Comparison of ENCODE assay signal across 14 cellular contexts in genomic region chr20:50415031-50415515, GRCh38.
DNase-seq lines count a peak whose midpoint lies in the region; ATAC-seq, FAIRE-seq and TF ChIP-seq lines count a peak whose summit lies in the region.
"Had no signal": no experiment of that assay in that cellular context is flagged by ENCODE, and none has a peak within 500 bp of the region (broad histone marks: within the 10 kb centered on the region; RNA-seq: fewer than 3 reads in every experiment).

No MANE protein-coding gene starts in this region.

- H3K27me3 ChIP-seq in K562 (ENCODE audit: control insufficient read depth in 2 of 2, insufficient read depth in 2 of 2, low read length in 2 of 2) (peaks cover 2 to 7% of the 10 kb centered on the region in 2 experiments; a peak in 2 of 5 replicates), skeletal muscle satellite cell (ENCODE audit: control insufficient read depth, insufficient read depth, low read length) (no peaks in the 10 kb centered on the region)
- H3K27me3 ChIP-seq: BLaER1 had no signal

- H3K9me3 ChIP-seq in K562 (replicated peaks; ENCODE audit: control insufficient read depth, insufficient read depth, low read depth, low read length): no peaks in the 10 kb centered on the region
- H3K9me3 ChIP-seq in skeletal muscle satellite cell (replicated peaks; ENCODE audit: low read length): no peaks in the 10 kb centered on the region

- peak; percentile 16 for DNase-seq in DMS79 (lab: John Stamatoyannopoulos, UW)
- DNase-seq in K562 (ENCODE audit: extremely low read depth in 1 of 4, low spot score in 3 of 4): no peak
- DNase-seq in kidney tubule cell (ENCODE audit: low spot score): peak; percentile 30
- no peak for DNase-seq in NCI-H2196 treated with DMSO at 0.1 percent for 48 hours (lab: John Stamatoyannopoulos, UW; ENCODE audit: unreplicated experiment)
- no peak for DNase-seq in activated CD4-positive, alpha-beta T cell treated with anti-CD3 and anti-CD28 coated beads, Interleukin-2, amount 50 U/mL, for 1 hour
- DNase-seq: activated CD4-positive, alpha-beta T cell treated with anti-CD3 and anti-CD28 coated beads for 48 hours; erythroblast; NCI-H1436 treated with DMSO at 0.1 percent for 48 hours; stimulated activated CD4-positive, alpha-beta T cell treated with anti-CD3 and anti-CD28 coated beads, Interleukin-4, amount 100 ng/mL, for 4 hours had no signal

- ATAC-seq in K562: peak; percentile 58
- ATAC-seq in HG03432 (IDR thresholded peaks at IDR 0.05; ENCODE audit: unreplicated experiment): no peak
- ATAC-seq in GM19395 (IDR thresholded peaks at IDR 0.05; ENCODE audit: unreplicated experiment): no peak
- ATAC-seq: activated naive CD4-positive, alpha-beta T cell treated with anti-CD3 and anti-CD28 coated beads, Interleukin-2, amount 50 U/mL, for 72 hours had no signal

- no peak overlapping the region for H3K4me2 ChIP-seq in K562 (ENCODE audit: insufficient read depth, low read length)
- peak overlapping the region; percentile 75 for H3K4me2 ChIP-seq in skeletal muscle satellite cell (ENCODE audit: low read length)
- H3K4me2 ChIP-seq: BLaER1 had no signal

- H3K4me3 ChIP-seq in K562 (no peak overlapping the region), skeletal muscle satellite cell (ENCODE audit: low read length) (no peak overlapping the region)
- H3K4me3 ChIP-seq: BLaER1 had no signal

- H3K9me1 ChIP-seq in K562 (ENCODE audit: control insufficient read depth, insufficient read depth, low read length): peaks cover 2% of the 10 kb centered on the region

- FAIRE-seq in K562 (lab: Jason Lieb, UNC): no peak

- in situ Hi-C loops in K562 (cut with MboI): no loop called here

- no peak overlapping the region for H3K27ac ChIP-seq in K562 (ENCODE audit: extremely low read depth, low read depth, low read length)
- H3K27ac ChIP-seq: BLaER1 had no signal

- no peaks in the 10 kb centered on the region for H4K20me1 ChIP-seq in K562 (replicated peaks; ENCODE audit: control insufficient read depth, insufficient read depth, low read length)
- H4K20me1 ChIP-seq: BLaER1 had no signal

- POLR2A ChIA-PET in K562 (lab: Yijun Ruan, JAX): interaction anchor here (1.0 to 1.3 kb wide), 2 partner anchors 8 to 9 kb away, joined by 3 to 4 read pairs; no protein-coding TSS in a partner anchor

- TF ChIP-seq CTCF in K562 (IDR thresholded peaks at IDR 0.05 in 2 of 3, conservative IDR thresholded peaks at IDR 0.05 in 1 of 3; ENCODE audit: insufficient read depth in 2 of 3, low read depth in 1 of 3, low read length in 3 of 3): 0 out of 6 replicates have a peak, but pooled peaks of 1 of the 3 experiments have one; percentile 5

- H3K9ac ChIP-seq in K562 (ENCODE audit: insufficient read depth in 1 of 2, low read depth in 2 of 2, low read length in 2 of 2) (no peak overlapping the region), skeletal muscle satellite cell (ENCODE audit: low read depth, low read length) (peak overlapping the region; percentile 85)
- H3K9ac ChIP-seq: BLaER1 had no signal

- TF ChIP-seq RAD21 in K562 (CRISPR knock-in tag; conservative IDR thresholded peaks at IDR 0.05 in 1 of 2, IDR thresholded peaks at IDR 0.05 in 1 of 2): no peak

- H3K36me3 ChIP-seq in K562 (ENCODE audit: control insufficient read depth, insufficient read depth, low read length): no peaks in the 10 kb centered on the region
- H3K36me3 ChIP-seq in skeletal muscle satellite cell (ENCODE audit: insufficient read depth, low read length): no peaks in the 10 kb centered on the region
- H3K36me3 ChIP-seq: BLaER1 had no signal

- TF ChIP-seq EP300 in K562 (IDR thresholded peaks at IDR 0.05; ENCODE audit: low read length): no peak

- no TSS peak for BruUV-seq in K562 (replicated peaks; lab: Mats Ljungman, UMichigan)

- TF ChIP-seq POLR2A in K562 (conservative IDR thresholded peaks at IDR 0.05): no peak

- no peaks in the 10 kb centered on the region for H3K79me2 ChIP-seq in K562 (ENCODE audit: control insufficient read depth, insufficient read depth, low read length)

- CTCF ChIA-PET in K562 (lab: Yijun Ruan, JAX; ENCODE audit: low intra/inter-chr PET ratio): no interaction called here

- intact Hi-C loops in K562 (cut with micrococcal nuclease): loop anchor here (2.0 kb wide), 1 partner anchor 46 kb away; no protein-coding TSS in a partner anchor

- peak overlapping the region; percentile 42; the same call in 1 of the 2 replicates for H2AFZ ChIP-seq in K562 (ENCODE audit: low read depth, low read length)

- WGBS in K562 (ENCODE audit: insufficient coverage, low coverage, missing lambda C conversion rate): 36% methylated on average over 5 of the region's 5 CpGs

- H3K4me1 ChIP-seq in K562 (replicated peaks in 1 of 2; ENCODE audit: control insufficient read depth in 2 of 2, insufficient read depth in 2 of 2, low read length in 2 of 2) (peaks cover 8 to 12% of the 10 kb centered on the region in 2 experiments), skeletal muscle satellite cell (ENCODE audit: control insufficient read depth, insufficient read depth, low read length) (peaks cover 32% of the 10 kb centered on the region)
- H3K4me1 ChIP-seq: BLaER1 had no signal

TF ChIP-seq in K562, 482 proteins besides CTCF, POLR2A, EP300 and RAD21:
- TF ChIP-seq, protein P1, sequence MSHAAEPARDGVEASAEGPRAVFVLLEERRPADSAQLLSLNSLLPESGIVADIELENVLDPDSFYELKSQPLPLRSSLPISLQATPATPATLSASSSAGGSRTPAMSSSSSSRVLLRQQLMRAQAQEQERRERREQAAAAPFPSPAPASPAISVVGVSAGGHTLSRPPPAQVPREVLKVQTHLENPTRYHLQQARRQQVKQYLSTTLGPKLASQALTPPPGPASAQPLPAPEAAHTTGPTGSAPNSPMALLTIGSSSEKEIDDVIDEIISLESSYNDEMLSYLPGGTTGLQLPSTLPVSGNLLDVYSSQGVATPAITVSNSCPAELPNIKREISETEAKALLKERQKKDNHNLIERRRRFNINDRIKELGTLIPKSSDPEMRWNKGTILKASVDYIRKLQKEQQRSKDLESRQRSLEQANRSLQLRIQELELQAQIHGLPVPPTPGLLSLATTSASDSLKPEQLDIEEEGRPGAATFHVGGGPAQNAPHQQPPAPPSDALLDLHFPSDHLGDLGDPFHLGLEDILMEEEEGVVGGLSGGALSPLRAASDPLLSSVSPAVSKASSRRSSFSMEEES (CRISPR knock-in tag; IDR thresholded peaks at IDR 0.05): no peak
- no peak for TF ChIP-seq RAD51 (IDR thresholded peaks at IDR 0.05; ENCODE audit: borderline replicate concordance, low read depth)
- TF ChIP-seq, protein P2, sequence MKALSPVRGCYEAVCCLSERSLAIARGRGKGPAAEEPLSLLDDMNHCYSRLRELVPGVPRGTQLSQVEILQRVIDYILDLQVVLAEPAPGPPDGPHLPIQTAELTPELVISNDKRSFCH (CRISPR knock-in tag; IDR thresholded peaks at IDR 0.05): no peak
- TF ChIP-seq, protein P2 (tag; IDR thresholded peaks at IDR 0.05): no peak
- no peak for TF ChIP-seq HNRNPH1 (optimal IDR thresholded peaks at IDR 0.05; ENCODE audit: low read depth, low read length)
- no peak for TF ChIP-seq SMARCA4 (IDR thresholded peaks at IDR 0.05)
- TF ChIP-seq FOXM1 (IDR thresholded peaks at IDR 0.05; ENCODE audit: low read depth): no peak
- no peak for TF ChIP-seq FOXM1 (CRISPR knock-in tag; IDR thresholded peaks at IDR 0.05; ENCODE audit: low read depth)
- TF ChIP-seq, protein P3, sequence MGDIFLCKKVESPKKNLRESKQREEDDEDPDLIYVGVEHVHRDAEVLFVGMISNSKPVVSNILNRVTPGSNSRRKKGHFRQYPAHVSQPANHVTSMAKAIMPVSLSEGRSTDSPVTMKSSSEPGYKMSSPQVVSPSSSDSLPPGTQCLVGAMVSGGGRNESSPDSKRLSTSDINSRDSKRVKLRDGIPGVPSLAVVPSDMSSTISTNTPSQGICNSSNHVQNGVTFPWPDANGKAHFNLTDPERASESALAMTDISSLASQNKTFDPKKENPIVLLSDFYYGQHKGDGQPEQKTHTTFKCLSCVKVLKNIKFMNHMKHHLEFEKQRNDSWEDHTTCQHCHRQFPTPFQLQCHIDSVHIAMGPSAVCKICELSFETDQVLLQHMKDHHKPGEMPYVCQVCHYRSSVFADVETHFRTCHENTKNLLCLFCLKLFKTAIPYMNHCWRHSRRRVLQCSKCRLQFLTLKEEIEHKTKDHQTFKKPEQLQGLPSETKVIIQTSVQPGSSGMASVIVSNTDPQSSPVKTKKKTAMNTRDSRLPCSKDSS (IDR thresholded peaks at IDR 0.05; ENCODE audit: low read depth, partially characterized antibody): no peak
- no peak for TF ChIP-seq HDGF (IDR thresholded peaks at IDR 0.05)
- TF ChIP-seq HNRNPL (IDR thresholded peaks at IDR 0.05; ENCODE audit: low read depth, low read length): no peak
- TF ChIP-seq IFI16 (CRISPR knock-in tag; IDR thresholded peaks at IDR 0.05): no peak
- TF ChIP-seq, protein P4, sequence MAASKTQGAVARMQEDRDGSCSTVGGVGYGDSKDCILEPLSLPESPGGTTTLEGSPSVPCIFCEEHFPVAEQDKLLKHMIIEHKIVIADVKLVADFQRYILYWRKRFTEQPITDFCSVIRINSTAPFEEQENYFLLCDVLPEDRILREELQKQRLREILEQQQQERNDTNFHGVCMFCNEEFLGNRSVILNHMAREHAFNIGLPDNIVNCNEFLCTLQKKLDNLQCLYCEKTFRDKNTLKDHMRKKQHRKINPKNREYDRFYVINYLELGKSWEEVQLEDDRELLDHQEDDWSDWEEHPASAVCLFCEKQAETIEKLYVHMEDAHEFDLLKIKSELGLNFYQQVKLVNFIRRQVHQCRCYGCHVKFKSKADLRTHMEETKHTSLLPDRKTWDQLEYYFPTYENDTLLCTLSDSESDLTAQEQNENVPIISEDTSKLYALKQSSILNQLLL (CRISPR knock-in tag; IDR thresholded peaks at IDR 0.05; ENCODE audit: borderline replicate concordance): no peak
- TF ChIP-seq ZNF436 (CRISPR knock-in tag; IDR thresholded peaks at IDR 0.05): no peak
- TF ChIP-seq HBP1 (CRISPR knock-in tag; IDR thresholded peaks at IDR 0.05): no peak

Comparison
In these comparisons a context has a peak if more than half of its experiments do, and no peak if none do; other contexts are left out.
1. DNase-seq: peak in DMS79 (single experiment) and kidney tubule cell (single experiment); none in K562 (0 of 4), NCI-H2196 treated with DMSO at 0.1 percent for 48 hours (single experiment) and activated CD4-positive, alpha-beta T cell treated with anti-CD3 and anti-CD28 coated beads, Interleukin-2, amount 50 U/mL, for 1 hour (single experiment).